1 cellular context compared by ENCODE assay signal in genomic region chr3:167728631-167729335, GRCh38.
TF ChIP-seq lines count a peak whose summit lies in the region.

No MANE protein-coding gene starts in this region.

TF ChIP-seq in WTC11, 78 proteins besides CTCF, POLR2A, EP300 and RAD21 (continued from another document):
- TF ChIP-seq ZNF532 (CRISPR knock-in tag; IDR thresholded peaks at IDR 0.05; ENCODE audit: borderline replicate concordance), result no peak
- no peak for TF ChIP-seq RELA (CRISPR knock-in tag; IDR thresholded peaks at IDR 0.05; ENCODE audit: borderline replicate concordance)
- no peak for TF ChIP-seq MYBL2 (CRISPR knock-in tag; IDR thresholded peaks at IDR 0.05)
- TF ChIP-seq PREB (CRISPR knock-in tag; IDR thresholded peaks at IDR 0.05; ENCODE audit: borderline replicate concordance), result no peak
- TF ChIP-seq E2F4 (CRISPR knock-in tag; IDR thresholded peaks at IDR 0.05; ENCODE audit: borderline replicate concordance, low read depth), result no peak
- TF ChIP-seq NR2C2 (CRISPR knock-in tag; IDR thresholded peaks at IDR 0.05), result no peak
- TF ChIP-seq E2F5 (CRISPR knock-in tag; IDR thresholded peaks at IDR 0.05), result no peak
- TF ChIP-seq GTF2I (CRISPR knock-in tag; conservative IDR thresholded peaks at IDR 0.05), result no peak
- TF ChIP-seq SP1 (CRISPR knock-in tag; conservative IDR thresholded peaks at IDR 0.05), result no peak
